In genomic region chr16:54284931-54285413, GRCh38 we compare ENCODE assay signal across 2 cellular contexts.
TF ChIP-seq lines count a peak whose summit lies in the region.

No MANE protein-coding gene starts in this region.

TF ChIP-seq in SK-N-SH, 30 proteins besides CTCF, POLR2A, EP300 and RAD21 (continued from another document):
- no peak for TF ChIP-seq USF1 (IDR thresholded peaks at IDR 0.05; ENCODE audit: borderline replicate concordance, low read depth)
- TF ChIP-seq RFX5 (IDR thresholded peaks at IDR 0.05; ENCODE audit: low read length) = no peak
- no peak for TF ChIP-seq EZH2phosphoT487 (IDR thresholded peaks at IDR 0.05; ENCODE audit: borderline replicate concordance, low read depth)
- TF ChIP-seq TCF12 (IDR thresholded peaks at IDR 0.05) = no peak
- TF ChIP-seq FOSL2 (IDR thresholded peaks at IDR 0.05; ENCODE audit: borderline replicate concordance, low read depth) = no peak
- TF ChIP-seq GATA2 (CRISPR knock-in tag; IDR thresholded peaks at IDR 0.05) = no peak
- no peak for TF ChIP-seq MXI1 (IDR thresholded peaks at IDR 0.05; ENCODE audit: low read depth, low read length)
- no peak for TF ChIP-seq NRF1 (IDR thresholded peaks at IDR 0.05; ENCODE audit: low read depth, low read length)
- no peak for TF ChIP-seq FOXJ3 (CRISPR knock-in tag; IDR thresholded peaks at IDR 0.05)
- no peak for TF ChIP-seq REST (IDR thresholded peaks at IDR 0.05; ENCODE audit: low read depth, low read length)
- TF ChIP-seq GABPA (IDR thresholded peaks at IDR 0.05; ENCODE audit: low read depth) = no peak
- no peak for TF ChIP-seq TAF1 (IDR thresholded peaks at IDR 0.05; ENCODE audit: borderline replicate concordance, low read depth, low read length)
- TF ChIP-seq POLR2AphosphoS5 (IDR thresholded peaks at IDR 0.05; ENCODE audit: low read depth, low read length) = no peak
TF ChIP-seq in SK-N-SH: peak in this region for 0.

TF ChIP-seq in SK-N-SH treated with all-trans-retinoic acid at 6 μM for 48 hours, 23 proteins besides CTCF, POLR2A, EP300 and RAD21 (continued from another document):
- TF ChIP-seq POU6F1 (CRISPR knock-in tag; IDR thresholded peaks at IDR 0.05; ENCODE audit: borderline replicate concordance, low read depth) (no peak), SNAI2 (CRISPR knock-in tag; IDR thresholded peaks at IDR 0.05) (no peak), ZFP30 (CRISPR knock-in tag; IDR thresholded peaks at IDR 0.05) (no peak)
